17 cellular contexts compared by ENCODE assay signal in genomic region chr7:50734246-50734645, GRCh38. TPM values are rescaled to one million over a fixed set of nuclear protein-coding genes. Genes with fewer than 3 reads are reported as not detected.
DNase-seq lines count a peak whose midpoint lies in the region; ATAC-seq and TF ChIP-seq lines count a peak whose summit lies in the region.
"Had no signal": no experiment of that assay in that cellular context is flagged by ENCODE, and none has a peak within 500 bp of the region (broad histone marks: within the 10 kb centered on the region; RNA-seq: fewer than 3 reads in every experiment).

No MANE protein-coding gene starts in this region.

- H3K27me3 ChIP-seq in BLaER1 (no peaks in the 10 kb centered on the region), hepatocyte (no peaks in the 10 kb centered on the region), trophoblast cell (ENCODE audit: insufficient read depth, low read length) (no peaks in the 10 kb centered on the region), psoas muscle (ENCODE audit: insufficient read depth in 3 of 3, low read length in 2 of 3) (no peaks in the 10 kb centered on the region)

- peaks cover 74% of the 10 kb centered on the region for H3K4me1 ChIP-seq in BLaER1
- peaks cover 23% of the 10 kb centered on the region for H3K4me1 ChIP-seq in hepatocyte (ENCODE audit: insufficient read depth)
- H3K4me1 ChIP-seq in trophoblast cell (ENCODE audit: control insufficient read depth in 1 of 2, insufficient read depth in 2 of 2, low read length in 2 of 2) = peaks cover 12 to 16% of the 10 kb centered on the region in 2 experiments
- peaks cover 63% of the 10 kb centered on the region for H3K4me1 ChIP-seq in psoas muscle

- DNase-seq in RWPE1 (ENCODE audit: low spot score) = no peak
- no peak for DNase-seq in hepatocyte (ENCODE audit: low spot score)
- peak in 1 of 2 donors; percentile 34 for DNase-seq in trophoblast cell
- no peak for DNase-seq in psoas muscle
- DNase-seq in H4 (ENCODE audit: low spot score) = no peak
- no peak for DNase-seq in NCI-H1092 treated with DMSO at 0.1 percent for 48 hours (lab: John Stamatoyannopoulos, UW)
- DNase-seq in foreskin fibroblast = no peak
- DNase-seq: C1 segment of cervical spinal cord, MV-4-11, NCI-H1436, NCI-H2029 treated with DMSO at 0.1 percent for 48 hours, NCI-H2171 treated with DMSO at 0.1 percent for 48 hours, NCI-H82, Right ventricle myocardium superior had no signal

- H2AFZ ChIP-seq in hepatocyte (no peak overlapping the region), trophoblast cell (ENCODE audit: insufficient read depth, low read length, poor library complexity) (no peak overlapping the region)

- H4K20me1 ChIP-seq in BLaER1 (peaks cover 45% of the 10 kb centered on the region; the same call in 1 of the 2 replicates), hepatocyte (ENCODE audit: insufficient read depth, poor library complexity, severe bottlenecking) (peaks cover 18% of the 10 kb centered on the region)

- H3K9me2 ChIP-seq in hepatocyte (replicated peaks; ENCODE audit: insufficient read depth) = no peaks in the 10 kb centered on the region

- H4K8ac ChIP-seq in trophoblast cell (ENCODE audit: low read depth, low read length) = peak overlapping the region; percentile 20

- H3K9ac ChIP-seq in BLaER1 (no peak overlapping the region), trophoblast cell (ENCODE audit: low read length) (no peak overlapping the region)

- peak overlapping the region; percentile 40 for H3K14ac ChIP-seq in trophoblast cell (ENCODE audit: low read length)

- H3K79me2 ChIP-seq in hepatocyte = peaks cover 94% of the 10 kb centered on the region
- H3K79me2 ChIP-seq in trophoblast cell (ENCODE audit: control insufficient read depth, insufficient read depth, low read length, poor library complexity) = peaks cover 3% of the 10 kb centered on the region

- no peak overlapping the region for H3K23ac ChIP-seq in trophoblast cell (ENCODE audit: low read length)

- H3K79me1 ChIP-seq in trophoblast cell (ENCODE audit: low read length) = peaks cover 7% of the 10 kb centered on the region

- WGBS in hepatocyte (ENCODE audit: low lambda C conversion rate, missing lambda C conversion rate) = 91% methylated on average over 8 of the region's 8 CpGs
- no CpG with 5 or more reads among the region's 8 CpGs for WGBS in trophoblast cell (ENCODE audit: extremely low coverage, insufficient coverage, insufficient read length)
- 93 to 97% (median 96%) methylated on average over 8 of the region's 8 CpGs for WGBS in psoas muscle, 3 donors

- peak overlapping the region; percentile 16 for H2BK12ac ChIP-seq in trophoblast cell (ENCODE audit: low read length)

- H2AK5ac ChIP-seq in trophoblast cell (ENCODE audit: low read length) = peak overlapping the region; percentile 8

- H3K4me3 ChIP-seq in BLaER1 (no peak overlapping the region), hepatocyte (no peak overlapping the region), trophoblast cell (ENCODE audit: low read depth, low read length) (no peak overlapping the region), psoas muscle (no peak overlapping the region), foreskin fibroblast (ENCODE audit: low read depth in 1 of 2, low read length in 2 of 2) (no peak overlapping the region)
- H3K4me3 ChIP-seq: HAP-1, SK-N-MC had no signal

- H4K91ac ChIP-seq in trophoblast cell (ENCODE audit: low read depth, low read length) = peak overlapping the region; percentile 68

- POLR2A ChIA-PET in RWPE1 (lab: Yijun Ruan, JAX; ENCODE audit: low non-redundant PET) = no interaction called here

- H2BK120ac ChIP-seq in trophoblast cell (ENCODE audit: insufficient read depth, low read length, poor library complexity) = peak overlapping the region; percentile 12

- H3K4ac ChIP-seq in trophoblast cell (ENCODE audit: low read depth, low read length) = peak overlapping the region; percentile 16

- TF ChIP-seq CTCF in RWPE1 (conservative IDR thresholded peaks at IDR 0.05; ENCODE audit: low read depth) (no peak), hepatocyte (IDR thresholded peaks at IDR 0.05; ENCODE audit: poor library complexity) (no peak), psoas muscle (IDR thresholded peaks at IDR 0.05) (no peak), foreskin fibroblast (IDR thresholded peaks at IDR 0.05; ENCODE audit: low read depth, low read length) (no peak)

- peak overlapping the region; percentile 4 for H2BK5ac ChIP-seq in trophoblast cell (ENCODE audit: low read depth, low read length, poor library complexity)

- H3K27ac ChIP-seq in BLaER1 = peak overlapping the region; percentile 38; the same call in 1 of the 2 replicates
- H3K27ac ChIP-seq in RWPE1 = peak overlapping the region; percentile 48; the same call in 1 of the 2 replicates
- H3K27ac ChIP-seq in hepatocyte = peak overlapping the region; percentile 78
- H3K27ac ChIP-seq in trophoblast cell (ENCODE audit: low read depth, low read length) = peak overlapping the region; percentile 66
- H3K27ac ChIP-seq in psoas muscle = no peak overlapping the region
- H3K27ac ChIP-seq: SK-N-MC had no signal

- intact Hi-C loops in psoas muscle (cut with DNase I) = loop anchor here in 1 of 2 donors (5.0 kb wide), 1 partner anchor 58 kb away; no protein-coding TSS in a partner anchor

- H3K9me3 ChIP-seq in BLaER1 (peaks cover 28% of the 10 kb centered on the region), hepatocyte (ENCODE audit: low read depth) (no peaks in the 10 kb centered on the region), trophoblast cell (ENCODE audit: insufficient read depth, low read depth, low read length) (peaks cover 1% of the 10 kb centered on the region), psoas muscle (no peaks in the 10 kb centered on the region)
- H3K9me3 ChIP-seq: HAP-1 had no signal

- H3K18ac ChIP-seq in trophoblast cell (ENCODE audit: low read length) = peak overlapping the region; percentile 4

- ATAC-seq in psoas muscle = no peak

- H3K36me3 ChIP-seq in BLaER1 (peaks cover 29% of the 10 kb centered on the region), hepatocyte (replicated peaks; ENCODE audit: insufficient read depth, low read depth) (no peaks in the 10 kb centered on the region), trophoblast cell (ENCODE audit: control insufficient read depth in 1 of 2, insufficient read depth in 2 of 2, low read length in 2 of 2) (no peaks in the 10 kb centered on the region), psoas muscle (ENCODE audit: insufficient read depth in 1 of 2, low read depth in 1 of 2) (no peaks in the 10 kb centered on the region)
- H3K36me3 ChIP-seq: HAP-1 had no signal

- H3K4me2 ChIP-seq in BLaER1 = peak overlapping the region; percentile 22
- no peak overlapping the region for H3K4me2 ChIP-seq in hepatocyte
- no peak overlapping the region for H3K4me2 ChIP-seq in trophoblast cell (ENCODE audit: low read length)

- no peak overlapping the region for H4K12ac ChIP-seq in trophoblast cell (ENCODE audit: low read depth, low read length)

- CTCF ChIA-PET in RWPE1 (lab: Yijun Ruan, JAX) = no interaction called here

RNA-seq across cellular contexts. Expression of gene GRB10, which starts 48.5 kb away (rescaled TPM):
- total RNA-seq in hepatocyte = 51.0 and 65.9 TPM in 2 replicates
- polyA plus RNA-seq in hepatocyte = 47.6 and 53.4 TPM in 2 replicates
- 24.4 and 24.9 TPM in 2 replicates for polyA plus RNA-seq in trophoblast cell (2013)
- total RNA-seq in psoas muscle = 10 to 100 TPM; 44.5 to 60.5 (median 56.1) TPM
- polyA plus RNA-seq in psoas muscle = 10 to 100 TPM; 25.8 to 72.7 (median 35.1) TPM
- total RNA-seq in H4 (2014; rRNA removed; shearing (Covaris generic)) = 47.3 and 50.3 TPM in 2 replicates
